24 cellular contexts compared by ENCODE assay signal in the genomic region with DNA sequence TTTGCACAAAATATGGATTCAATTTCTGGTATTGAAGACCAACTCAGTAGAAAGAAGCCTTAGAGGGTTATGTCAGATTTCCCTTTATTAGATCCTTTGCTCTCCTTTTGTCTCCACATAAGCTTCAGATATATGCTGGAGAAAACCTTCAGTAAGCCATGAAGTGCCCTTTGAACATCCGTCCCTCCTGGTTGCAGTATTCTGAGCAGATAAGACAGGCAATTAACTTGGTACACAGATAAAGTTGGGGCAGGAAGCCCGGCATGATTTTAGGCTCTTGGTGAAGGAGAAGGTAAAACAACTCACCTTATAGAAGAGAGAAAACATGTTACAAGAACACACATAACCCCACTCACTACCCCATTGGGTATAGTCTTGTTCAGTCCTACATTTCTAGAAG.
"Had no signal": no experiment of that assay in that cellular context is flagged by ENCODE, and none has a peak within 500 bp of the region (broad histone marks: within the 10 kb centered on the region; RNA-seq: fewer than 3 reads in every experiment).

No MANE protein-coding gene starts in this region.

- H3K9ac ChIP-seq: SK-N-SH had no signal

- H3K27me3 ChIP-seq: MG63 had no signal

- ATAC-seq: Panc1, PC-3 had no signal

- DNase-seq: IMR-90; Karpas-422; KG1; MG63; NCI-H1048; NCI-H1105; NCI-H1417; NCI-H1436 treated with DMSO at 0.1 percent for 48 hours; NCI-H1694; NCI-H187 treated with DMSO at 0.1 percent for 48 hours; NCI-H2081; NCI-H2107; NCI-H2227 treated with DMSO at 0.1 percent for 48 hours; NCI-H524; NCI-H69; NCI-H774; NK-92 treated with Interleukin-12 subunit alpha and Interleukin-12 subunit beta, amount 100 ng/mL, for 24 hours; PC-3; SHP77; SK-N-SH had no signal

- H3K27ac ChIP-seq: HL-60, RWPE1 had no signal

- H3K9me3 ChIP-seq: MG63, SK-N-SH had no signal

- H3K4me2 ChIP-seq: SK-N-SH had no signal

- FAIRE-seq: HTR-8/SVneo had no signal

- H3K36me3 ChIP-seq: MG63 had no signal

- H3K4me3 ChIP-seq: MG63 had no signal
